ENCODE assay signal across 17 cellular contexts in genomic region chr9:86181379-86182315, GRCh38.
"Had no signal": no experiment of that assay in that cellular context is flagged by ENCODE, and none has a peak within 500 bp of the region (broad histone marks: within the 10 kb centered on the region; RNA-seq: fewer than 3 reads in every experiment).

No MANE protein-coding gene starts in this region.

- H3K4me2 ChIP-seq: neural progenitor cell had no signal

- H3K27ac ChIP-seq: dorsolateral prefrontal cortex, esophagus muscularis mucosa, neural progenitor cell, parathyroid adenoma, right atrium auricular region, thyroid gland, vagina had no signal

- H2AFZ ChIP-seq: neural progenitor cell, parathyroid adenoma had no signal

- H3K4me1 ChIP-seq: esophagus muscularis mucosa, neural progenitor cell, parathyroid adenoma, right atrium auricular region, thyroid gland, vagina had no signal

- H3K79me2 ChIP-seq: parathyroid adenoma had no signal

- H3K36me3 ChIP-seq: esophagus muscularis mucosa, neural progenitor cell, right atrium auricular region, thyroid gland, vagina had no signal

- H3K9ac ChIP-seq: neural progenitor cell, parathyroid adenoma had no signal

- H3K9me3 ChIP-seq: esophagus muscularis mucosa, right atrium auricular region, thyroid gland, vagina had no signal

- DNase-seq: activated CD4-positive, alpha-beta memory T cell treated with anti-CD3 and anti-CD28 coated beads, Interleukin-2, amount 10 ng/mL, durations not matched to agents 7 days and 5 days; activated CD8-positive, alpha-beta memory T cell treated with anti-CD3 and anti-CD28 coated beads, Interleukin-2, amount 50 U/mL, for 4 hours; activated gamma-delta T cell treated with Interleukin-2 at 50 U/mL for 16 hours; activated naive CD8-positive, alpha-beta T cell treated with anti-CD3 and anti-CD28 coated beads, Interleukin-2, amount 10 ng/mL, durations not matched to agents 7 days and 5 days; activated T-cell treated with anti-CD3 and anti-CD28 coated beads, Interleukin-2, amount 50 U/mL, for 72 hours; aorta; dorsolateral prefrontal cortex; foreskin fibroblast; head of caudate nucleus; T-helper 9 cell; thyroid gland had no signal

- H3K4me3 ChIP-seq: dorsolateral prefrontal cortex, esophagus muscularis mucosa, neural progenitor cell, right atrium auricular region, thyroid gland, vagina had no signal

- ATAC-seq: activated T-cell treated with anti-CD3 and anti-CD28 coated beads, Interleukin-2, amount 50 U/mL, for 72 hours; stimulated activated effector memory CD8-positive, alpha-beta T cell treated with anti-CD3 and anti-CD28 coated beads, Interleukin-12 subunit alpha, Interleukin-12 subunit beta, amount 100 ng/mL, for 72 hours had no signal

- H3K27me3 ChIP-seq: dorsolateral prefrontal cortex, esophagus muscularis mucosa, neural progenitor cell, right atrium auricular region, thyroid gland, vagina had no signal
